Comparison of ENCODE assay signal across 23 cellular contexts in the genomic region with DNA sequence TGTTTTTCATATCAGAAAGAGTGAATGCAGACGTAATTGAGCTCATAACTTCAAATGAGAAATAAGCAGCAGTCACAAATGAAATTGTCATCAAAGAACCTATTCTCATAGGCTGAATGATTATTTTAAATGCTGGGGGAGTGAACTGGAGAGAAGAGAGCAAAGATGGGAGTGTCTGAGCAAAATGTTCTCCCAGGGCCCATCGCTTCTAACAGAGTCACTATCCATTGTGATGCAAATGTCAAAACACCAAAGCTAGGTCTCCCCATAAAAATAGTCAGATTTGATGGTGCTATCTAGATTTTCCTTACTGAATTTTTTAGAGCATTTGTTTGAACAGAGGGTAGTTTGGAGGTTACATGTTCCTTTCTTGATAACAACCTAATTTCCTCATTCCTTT.
A peak's percentile ranks its signal among the peaks of the same experiment; 100 is the strongest.
DNase-seq lines count a peak whose midpoint lies in the region; ATAC-seq and TF ChIP-seq lines count a peak whose summit lies in the region.
"Had no signal": no experiment of that assay in that cellular context is flagged by ENCODE, and none has a peak within 500 bp of the region (broad histone marks: within the 10 kb centered on the region; RNA-seq: fewer than 3 reads in every experiment).

No MANE protein-coding gene starts in this region.

- no peak for ATAC-seq in HG02642 (IDR thresholded peaks at IDR 0.05; ENCODE audit: poor library complexity, unreplicated experiment)

- H3K18ac ChIP-seq in mesendoderm (ENCODE audit: low read length): no peak overlapping the region

- no peaks in the 10 kb centered on the region for H3K36me3 Mint-ChIP-seq in MCF 10A (ENCODE audit: insufficient read depth, unreplicated experiment)
- H3K36me3 Mint-ChIP-seq: CD14-positive monocyte; CD8-positive, alpha-beta memory T cell had no signal

- no peak overlapping the region for H2BK120ac ChIP-seq in mesendoderm (ENCODE audit: low read depth, low read length)

- H3K56ac ChIP-seq in mesendoderm (ENCODE audit: low read length): no peak overlapping the region

- H3K4ac ChIP-seq in mesendoderm (ENCODE audit: low read depth, low read length): no peak overlapping the region

- H3K9me3 Mint-ChIP-seq in MCF 10A (ENCODE audit: unreplicated experiment): no peaks in the 10 kb centered on the region

- H3K4me2 ChIP-seq in OCI-LY7 (ENCODE audit: low read length) (no peak overlapping the region), mesendoderm (ENCODE audit: low read length) (no peak overlapping the region)
- H3K4me2 ChIP-seq: SK-N-SH had no signal

- H3K36me3 ChIP-seq in OCI-LY7 (ENCODE audit: insufficient read depth, low read length): no peaks in the 10 kb centered on the region
- no peaks in the 10 kb centered on the region for H3K36me3 ChIP-seq in mesendoderm (ENCODE audit: control insufficient read depth, insufficient read depth, low read length)
- H3K36me3 ChIP-seq: BE2C had no signal

- H2AK5ac ChIP-seq in mesendoderm (ENCODE audit: low read length): no peak overlapping the region

- no peak overlapping the region for H2BK15ac ChIP-seq in mesendoderm (replicated peaks; ENCODE audit: low read depth)

- H3K9me3 ChIP-seq in OCI-LY7 (ENCODE audit: low read length): no peaks in the 10 kb centered on the region
- H3K9me3 ChIP-seq: BE2C, SK-N-SH had no signal

- no peak overlapping the region for H3K23ac ChIP-seq in mesendoderm (ENCODE audit: low read length)

- no peak overlapping the region for H3K4me3 Mint-ChIP-seq in MCF 10A (ENCODE audit: unreplicated experiment)
- H3K4me3 Mint-ChIP-seq: CD14-positive monocyte; CD8-positive, alpha-beta memory T cell had no signal

- no peaks in the 10 kb centered on the region for H3K79me1 ChIP-seq in mesendoderm (ENCODE audit: low read length)

- POLR2A ChIA-PET in OCI-LY7 (lab: Charles Lee) (interaction anchor here (0.5 to 2.0 kb wide), 6 partner anchors 11 to 952 kb away, joined by 3 to 10 read pairs (median 4); no protein-coding TSS in a partner anchor), MCF 10A (lab: Yijun Ruan, JAX) (no interaction called here)

- intact Hi-C loops in OCI-LY7 (cut with micrococcal nuclease; ENCODE audit: unreplicated experiment) (no loop called here), MCF 10A (cut with micrococcal nuclease) (no loop called here)

- H3K4me3 ChIP-seq in OCI-LY7 (ENCODE audit: low read depth, low read length, poor library complexity, severe bottlenecking): no peak overlapping the region
- no peak overlapping the region for H3K4me3 ChIP-seq in mesendoderm (ENCODE audit: low read length)

- H3K79me2 ChIP-seq in OCI-LY7 (ENCODE audit: insufficient read depth, low read depth, low read length): no peaks in the 10 kb centered on the region
- no peaks in the 10 kb centered on the region for H3K79me2 ChIP-seq in mesendoderm (ENCODE audit: control insufficient read depth, insufficient read depth, low read length)

- H3K27ac ChIP-seq in OCI-LY7 (ENCODE audit: low read depth, low read length, poor library complexity, severe bottlenecking) (no peak overlapping the region), mesendoderm (ENCODE audit: low read depth, low read length) (no peak overlapping the region)
- H3K27ac ChIP-seq: 22Rv1 had no signal

- H3K27me3 ChIP-seq in mesendoderm (ENCODE audit: insufficient read depth, low read length, poor library complexity): no peaks in the 10 kb centered on the region
- H3K27me3 ChIP-seq: BE2C had no signal

- H4K8ac ChIP-seq in mesendoderm (ENCODE audit: low read depth, low read length): no peak overlapping the region

- H4K20me1 ChIP-seq in OCI-LY7 (ENCODE audit: insufficient read depth, low read length): no peaks in the 10 kb centered on the region

- no peak overlapping the region for H2BK5ac ChIP-seq in mesendoderm (ENCODE audit: low read length)

- peak; percentile 61 for DNase-seq in NCI-H2171 treated with DMSO at 0.1 percent for 48 hours (lab: John Stamatoyannopoulos, UW)
- no peak for DNase-seq in NCI-H2171 (lab: John Stamatoyannopoulos, UW)
- DNase-seq in OCI-LY7 (ENCODE audit: low spot score): no peak
- peak; percentile 13 for DNase-seq in mesendoderm
- no peak for DNase-seq in MCF 10A (ENCODE audit: unreplicated experiment)
- DNase-seq in OCI-M1 (lab: John Stamatoyannopoulos, UW): no peak
- no peak for DNase-seq in activated CD4-positive, alpha-beta T cell treated with anti-CD3 and anti-CD28 coated beads, Interleukin-2, amount 50 U/mL, for 4 hours
- DNase-seq: BE2C; CD8-positive, alpha-beta memory T cell; DMS 273 treated with DMSO at 0.1 percent for 48 hours; DMS79; IMR-90; KG1; NCI-H1048; NCI-H1417 treated with DMSO at 0.1 percent for 48 hours; NCI-H187 treated with DMSO at 0.1 percent for 48 hours; NCI-H446 treated with DMSO at 0.1 percent for 48 hours; NCI-H526; NCI-H82; SK-N-SH had no signal

- H3K9ac ChIP-seq in mesendoderm (ENCODE audit: low read length): no peak overlapping the region
- H3K9ac ChIP-seq: SK-N-SH had no signal

- H4K5ac ChIP-seq in mesendoderm (ENCODE audit: low read length): no peak overlapping the region

- peak overlapping the region; percentile 22; the same call in 1 of the 2 replicates for H2AFZ ChIP-seq in OCI-LY7 (ENCODE audit: low read length)

- H3K27ac Mint-ChIP-seq in MCF 10A (ENCODE audit: low read depth, unreplicated experiment): no peak overlapping the region
- H3K27ac Mint-ChIP-seq: CD14-positive monocyte; CD8-positive, alpha-beta memory T cell had no signal

- no TSS peak for BruUV-seq in OCI-LY7 (replicated peaks; lab: Mats Ljungman, UMichigan)
- no TSS peak for BruUV-seq in MCF 10A (replicated peaks; lab: Mats Ljungman, UMichigan)

- H3K4me1 Mint-ChIP-seq in MCF 10A (ENCODE audit: insufficient read depth, unreplicated experiment): no peaks in the 10 kb centered on the region
- H3K4me1 Mint-ChIP-seq: CD14-positive monocyte; CD8-positive, alpha-beta memory T cell had no signal

- TF ChIP-seq CTCF in OCI-LY7 (conservative IDR thresholded peaks at IDR 0.05; ENCODE audit: low read length) (no peak), MCF 10A (IDR thresholded peaks at IDR 0.05; ENCODE audit: unreplicated experiment) (no peak)

- CTCF ChIA-PET in OCI-LY7 (lab: Charles Lee; ENCODE audit: unreplicated experiment): no interaction called here
- CTCF ChIA-PET in MCF 10A (lab: Yijun Ruan, JAX): interaction anchor here (1.7 kb wide), 1 partner anchor 21 kb away, joined by 3 read pairs; no protein-coding TSS in a partner anchor

- H3K9me2 ChIP-seq in OCI-LY7 (ENCODE audit: insufficient read depth, low read length): no peaks in the 10 kb centered on the region
- H3K9me2 ChIP-seq: SK-N-SH had no signal

- H3K27me3 Mint-ChIP-seq in MCF 10A (ENCODE audit: insufficient read depth, unreplicated experiment): no peaks in the 10 kb centered on the region
- H3K27me3 Mint-ChIP-seq: CD8-positive, alpha-beta memory T cell had no signal

- H3K4me1 ChIP-seq in OCI-LY7 (ENCODE audit: insufficient read depth, low read length, poor library complexity, severe bottlenecking): no peaks in the 10 kb centered on the region
- peaks cover 4% of the 10 kb centered on the region for H3K4me1 ChIP-seq in mesendoderm (ENCODE audit: control insufficient read depth, low read depth, low read length)

- no CpG with 5 or more reads among the region's 2 CpGs for WGBS in mesendoderm (ENCODE audit: extremely low coverage, insufficient coverage, low lambda C conversion rate)

Comparison
In these comparisons a context has a peak if more than half of its experiments do, and no peak if none do; other contexts are left out.
1. DNase-seq: peak in NCI-H2171 treated with DMSO at 0.1 percent for 48 hours (single experiment) and mesendoderm (single experiment); none in NCI-H2171 (single experiment), OCI-LY7 (single experiment), MCF 10A (single experiment), OCI-M1 (single experiment) and activated CD4-positive, alpha-beta T cell treated with anti-CD3 and anti-CD28 coated beads, Interleukin-2, amount 50 U/mL, for 4 hours (0 of 2).